ENCODE assay signal across 22 cellular contexts in genomic region chr13:42140494-42140893, GRCh38.
DNase-seq lines count a peak whose midpoint lies in the region; ATAC-seq, FAIRE-seq and TF ChIP-seq lines count a peak whose summit lies in the region.
"Had no signal": no experiment of that assay in that cellular context is flagged by ENCODE, and none has a peak within 500 bp of the region (broad histone marks: within the 10 kb centered on the region; RNA-seq: fewer than 3 reads in every experiment).

No MANE protein-coding gene starts in this region.

- H3K4me3 Mint-ChIP-seq in activated naive CD8-positive, alpha-beta T cell treated with anti-CD3 and anti-CD28 coated beads, Interleukin-2, amount 50 U/mL, for 24 hours: no peak overlapping the region
- H3K4me3 Mint-ChIP-seq in stimulated activated naive CD8-positive, alpha-beta T cell treated with anti-CD3 and anti-CD28 coated beads, Interleukin-15, Interleukin-2, amounts not matched to agents 100 ng/mL and 50 ng/mL, for 24 hours: no peak overlapping the region
- H3K4me3 Mint-ChIP-seq: CD4-positive, CD25-positive, alpha-beta regulatory T cell; H9; IgD-negative memory B cell had no signal

- 75% methylated on average over 2 of the region's 2 CpGs for WGBS in hepatocyte (ENCODE audit: low lambda C conversion rate, missing lambda C conversion rate)

- H3K27ac Mint-ChIP-seq in activated naive CD8-positive, alpha-beta T cell treated with anti-CD3 and anti-CD28 coated beads, Interleukin-2, amount 50 U/mL, for 24 hours: peak overlapping the region; percentile 46
- H3K27ac Mint-ChIP-seq in stimulated activated naive CD8-positive, alpha-beta T cell treated with anti-CD3 and anti-CD28 coated beads, Interleukin-15, Interleukin-2, amounts not matched to agents 100 ng/mL and 50 ng/mL, for 24 hours: peak overlapping the region; percentile 36
- H3K27ac Mint-ChIP-seq: CD4-positive, CD25-positive, alpha-beta regulatory T cell; IgD-negative memory B cell had no signal

- peaks cover 5% of the 10 kb centered on the region for H3K9me3 Mint-ChIP-seq in activated naive CD8-positive, alpha-beta T cell treated with anti-CD3 and anti-CD28 coated beads, Interleukin-2, amount 50 U/mL, for 24 hours
- peaks cover 4% of the 10 kb centered on the region for H3K9me3 Mint-ChIP-seq in stimulated activated naive CD8-positive, alpha-beta T cell treated with anti-CD3 and anti-CD28 coated beads, Interleukin-15, Interleukin-2, amounts not matched to agents 100 ng/mL and 50 ng/mL, for 24 hours
- H3K9me3 Mint-ChIP-seq: IgD-negative memory B cell had no signal

- H3K4me1 Mint-ChIP-seq in activated naive CD8-positive, alpha-beta T cell treated with anti-CD3 and anti-CD28 coated beads, Interleukin-2, amount 50 U/mL, for 24 hours: peaks cover 25% of the 10 kb centered on the region
- H3K4me1 Mint-ChIP-seq in stimulated activated naive CD8-positive, alpha-beta T cell treated with anti-CD3 and anti-CD28 coated beads, Interleukin-15, Interleukin-2, amounts not matched to agents 100 ng/mL and 50 ng/mL, for 24 hours (ENCODE audit: low read depth): peaks cover 29% of the 10 kb centered on the region
- H3K4me1 Mint-ChIP-seq: IgD-negative memory B cell had no signal

- TF ChIP-seq CTCF in GM12865 (IDR thresholded peaks at IDR 0.05; ENCODE audit: insufficient read depth, low read depth, low read length, missing control alignments): no peak
- no peak for TF ChIP-seq CTCF in hepatocyte (IDR thresholded peaks at IDR 0.05; ENCODE audit: poor library complexity)
- TF ChIP-seq CTCF in breast epithelium (IDR thresholded peaks at IDR 0.05): no peak

- intact Hi-C loops in breast epithelium (cut with DNase I; ENCODE audit: low total_unique reads): no loop called here

- H3K79me2 ChIP-seq in hepatocyte: no peaks in the 10 kb centered on the region

- H3K27me3 ChIP-seq in hepatocyte: no peaks in the 10 kb centered on the region
- H3K27me3 ChIP-seq in breast epithelium: no peaks in the 10 kb centered on the region
- H3K27me3 ChIP-seq: BE2C had no signal

- no peak overlapping the region for H2AFZ ChIP-seq in hepatocyte

- H3K4me3 ChIP-seq in GM12865 (ENCODE audit: low read depth, low read length): no peak overlapping the region
- no peak overlapping the region for H3K4me3 ChIP-seq in hepatocyte
- no peak overlapping the region for H3K4me3 ChIP-seq in breast epithelium

- H3K4me2 ChIP-seq in hepatocyte: no peak overlapping the region

- H3K36me3 ChIP-seq in hepatocyte (replicated peaks; ENCODE audit: insufficient read depth, low read depth) (no peaks in the 10 kb centered on the region), breast epithelium (no peaks in the 10 kb centered on the region)
- H3K36me3 ChIP-seq: BE2C had no signal

- no peaks in the 10 kb centered on the region for H4K20me1 ChIP-seq in hepatocyte (ENCODE audit: insufficient read depth, poor library complexity, severe bottlenecking)

- H3K36me3 Mint-ChIP-seq in activated naive CD8-positive, alpha-beta T cell treated with anti-CD3 and anti-CD28 coated beads, Interleukin-2, amount 50 U/mL, for 24 hours (ENCODE audit: low read depth): peaks cover 18% of the 10 kb centered on the region
- H3K36me3 Mint-ChIP-seq in stimulated activated naive CD8-positive, alpha-beta T cell treated with anti-CD3 and anti-CD28 coated beads, Interleukin-15, Interleukin-2, amounts not matched to agents 100 ng/mL and 50 ng/mL, for 24 hours (ENCODE audit: low read depth): peaks cover 15% of the 10 kb centered on the region
- H3K36me3 Mint-ChIP-seq: IgD-negative memory B cell had no signal

- H3K9me2 ChIP-seq in hepatocyte (replicated peaks; ENCODE audit: insufficient read depth): no peaks in the 10 kb centered on the region

- TF ChIP-seq POLR2A in breast epithelium (IDR thresholded peaks at IDR 0.05): no peak

- H3K4me1 ChIP-seq in hepatocyte (ENCODE audit: insufficient read depth) (no peaks in the 10 kb centered on the region), breast epithelium (no peaks in the 10 kb centered on the region)
- H3K4me1 ChIP-seq: BE2C had no signal

- no peak overlapping the region for H3K27ac ChIP-seq in hepatocyte
- H3K27ac ChIP-seq in breast epithelium: no peak overlapping the region

- FAIRE-seq in frontal cortex (lab: Jason Lieb, UNC): no peak
- FAIRE-seq: A204.1, D721Med, G401.6, GM12891, H1, HepG2 had no signal

- H3K9me3 ChIP-seq in hepatocyte (ENCODE audit: low read depth) (no peaks in the 10 kb centered on the region), breast epithelium (no peaks in the 10 kb centered on the region)
- H3K9me3 ChIP-seq: BE2C, Caco-2 had no signal

- no peaks in the 10 kb centered on the region for H3K27me3 Mint-ChIP-seq in activated naive CD8-positive, alpha-beta T cell treated with anti-CD3 and anti-CD28 coated beads, Interleukin-2, amount 50 U/mL, for 24 hours
- H3K27me3 Mint-ChIP-seq in stimulated activated naive CD8-positive, alpha-beta T cell treated with anti-CD3 and anti-CD28 coated beads, Interleukin-15, Interleukin-2, amounts not matched to agents 100 ng/mL and 50 ng/mL, for 24 hours: no peaks in the 10 kb centered on the region
- H3K27me3 Mint-ChIP-seq: CD4-positive, CD25-positive, alpha-beta regulatory T cell; IgD-negative memory B cell had no signal

- ATAC-seq in HG02610 (IDR thresholded peaks at IDR 0.05; ENCODE audit: unreplicated experiment): peak; percentile 42
- peak; percentile 83 for ATAC-seq in activated naive CD8-positive, alpha-beta T cell treated with anti-CD3 and anti-CD28 coated beads, Interleukin-2, amount 50 U/mL, for 24 hours
- ATAC-seq: HepG2 had no signal

- DNase-seq in GM12865 (ENCODE audit: low read depth) (peak; percentile 25), NCI-H2196 treated with DMSO at 0.1 percent for 48 hours (lab: John Stamatoyannopoulos, UW; ENCODE audit: unreplicated experiment) (no peak), hepatocyte (ENCODE audit: low spot score) (no peak), frontal cortex (ENCODE audit: low spot score in 2 of 2) (no peak), breast epithelium (ENCODE audit: low spot score in 2 of 2) (no peak)
- DNase-seq in activated naive CD8-positive, alpha-beta T cell treated with anti-CD3 and anti-CD28 coated beads, Interleukin-2, amount 50 U/mL, for 24 hours: no peak
- DNase-seq: ACHN; BE2C; C1 segment of cervical spinal cord; Caco-2; CD4-positive, CD25-positive, alpha-beta regulatory T cell; H9; KBM-7 had no signal
